Comparison of ENCODE assay signal across 1 cellular context in genomic region chrX:71214152-71214551, GRCh38.
TF ChIP-seq lines count a peak whose summit lies in the region.

No MANE protein-coding gene starts in this region.

TF ChIP-seq in HepG2, 621 proteins besides CTCF, POLR2A, EP300 and RAD21 (continued from another document and continues in another):
- TF ChIP-seq ZNF407 (CRISPR knock-in tag; IDR thresholded peaks at IDR 0.05; ENCODE audit: not compliant biosample characterization): no peak
- no peak for TF ChIP-seq ZFAT (CRISPR knock-in tag; conservative IDR thresholded peaks at IDR 0.05)
- TF ChIP-seq CCDC6 (CRISPR knock-in tag; IDR thresholded peaks at IDR 0.05): no peak
- TF ChIP-seq ZNF710 (CRISPR knock-in tag; IDR thresholded peaks at IDR 0.05; ENCODE audit: borderline replicate concordance): 0 out of 2 replicates have a peak, but pooled peaks have one; percentile 5
- peak; percentile 41 for TF ChIP-seq FOXP4 (CRISPR knock-in tag; IDR thresholded peaks at IDR 0.05)
- no peak for TF ChIP-seq CENPX (CRISPR knock-in tag; IDR thresholded peaks at IDR 0.05)
- no peak for TF ChIP-seq KLF13 (CRISPR knock-in tag; IDR thresholded peaks at IDR 0.05)
- TF ChIP-seq HNF1B (CRISPR knock-in tag; IDR thresholded peaks at IDR 0.05): peak; percentile 40; the same call in 1 of the 2 replicates
- TF ChIP-seq PCBP2 (optimal IDR thresholded peaks at IDR 0.05; ENCODE audit: low read depth, low read length, poor library complexity, severe bottlenecking): no peak
- TF ChIP-seq RBM39 (IDR thresholded peaks at IDR 0.05; ENCODE audit: low read depth, low read length, poor library complexity, severe bottlenecking): no peak
- TF ChIP-seq U2AF1 (optimal IDR thresholded peaks at IDR 0.05; ENCODE audit: low read depth, low read length): no peak
- no peak for TF ChIP-seq TCF7L2 (IDR thresholded peaks at IDR 0.05; ENCODE audit: low read depth, low read length)
- no peak for TF ChIP-seq NCOR1 (IDR thresholded peaks at IDR 0.05; ENCODE audit: borderline replicate concordance, low read length)
- TF ChIP-seq KAT8 (CRISPR knock-in tag; IDR thresholded peaks at IDR 0.05): no peak
- TF ChIP-seq SOX13 (IDR thresholded peaks at IDR 0.05): no peak
- peak in 1 of 2 experiments; percentile 13; a peak in 1 of 4 replicates for TF ChIP-seq SOX13 (CRISPR knock-in tag; conservative IDR thresholded peaks at IDR 0.05 in 1 of 2, IDR thresholded peaks at IDR 0.05 in 1 of 2)
- no peak for TF ChIP-seq SCMH1 (CRISPR knock-in tag; IDR thresholded peaks at IDR 0.05; ENCODE audit: borderline replicate concordance)
- TF ChIP-seq MTA3 (CRISPR knock-in tag; IDR thresholded peaks at IDR 0.05): no peak
- TF ChIP-seq ZNF768 (CRISPR knock-in tag; IDR thresholded peaks at IDR 0.05): no peak
- no peak for TF ChIP-seq ZNF800 (CRISPR knock-in tag; IDR thresholded peaks at IDR 0.05)
- TF ChIP-seq FOXP1 (IDR thresholded peaks at IDR 0.05): no peak
- TF ChIP-seq FOXP1 (CRISPR knock-in tag; IDR thresholded peaks at IDR 0.05): peak; percentile 56
- peak; percentile 36; the same call in 1 of the 2 replicates for TF ChIP-seq HNF4A (CRISPR knock-in tag; IDR thresholded peaks at IDR 0.05)
- TF ChIP-seq ZFX (CRISPR knock-in tag; IDR thresholded peaks at IDR 0.05; ENCODE audit: low read depth): no peak
- TF ChIP-seq AHR (CRISPR knock-in tag; IDR thresholded peaks at IDR 0.05): no peak
- no peak for TF ChIP-seq ZNF704 (CRISPR knock-in tag; IDR thresholded peaks at IDR 0.05; ENCODE audit: borderline replicate concordance)
- TF ChIP-seq ARHGAP35 (CRISPR knock-in tag; IDR thresholded peaks at IDR 0.05; ENCODE audit: borderline replicate concordance): no peak
- TF ChIP-seq ZNF670 (CRISPR knock-in tag; IDR thresholded peaks at IDR 0.05; ENCODE audit: borderline replicate concordance): no peak
- TF ChIP-seq ZNF746 (CRISPR knock-in tag; IDR thresholded peaks at IDR 0.05): no peak
- TF ChIP-seq HDAC2 (CRISPR knock-in tag; IDR thresholded peaks at IDR 0.05): 0 out of 2 replicates have a peak, but pooled peaks have one; percentile 34
- no peak for TF ChIP-seq ZSCAN31 (CRISPR knock-in tag; IDR thresholded peaks at IDR 0.05; ENCODE audit: low read depth)
- TF ChIP-seq TIGD3 (CRISPR knock-in tag; IDR thresholded peaks at IDR 0.05; ENCODE audit: borderline replicate concordance): no peak
- TF ChIP-seq NFKBIZ (CRISPR knock-in tag; IDR thresholded peaks at IDR 0.05): no peak
- no peak for TF ChIP-seq ZBTB42 (CRISPR knock-in tag; IDR thresholded peaks at IDR 0.05)
- no peak for TF ChIP-seq ZNF569 (CRISPR knock-in tag; IDR thresholded peaks at IDR 0.05; ENCODE audit: borderline replicate concordance)
- no peak for TF ChIP-seq ZMAT5 (CRISPR knock-in tag; IDR thresholded peaks at IDR 0.05; ENCODE audit: borderline replicate concordance, low read depth)
- TF ChIP-seq ZNF850 (CRISPR knock-in tag; conservative IDR thresholded peaks at IDR 0.05): no peak
- no peak for TF ChIP-seq CREB1 (IDR thresholded peaks at IDR 0.05)
- TF ChIP-seq CREB1 (CRISPR knock-in tag; IDR thresholded peaks at IDR 0.05): no peak
- no peak for TF ChIP-seq THRA (CRISPR knock-in tag; IDR thresholded peaks at IDR 0.05; ENCODE audit: borderline replicate concordance)
- TF ChIP-seq NR2F6 (IDR thresholded peaks at IDR 0.05): no peak
- no peak for TF ChIP-seq NR2F6 (CRISPR knock-in tag; IDR thresholded peaks at IDR 0.05)
- peak; percentile 47 for TF ChIP-seq BCL6 (CRISPR knock-in tag; IDR thresholded peaks at IDR 0.05)
- TF ChIP-seq ZNF34 (CRISPR knock-in tag; IDR thresholded peaks at IDR 0.05; ENCODE audit: borderline replicate concordance): no peak
